Comparison of ENCODE assay signal across 22 cellular contexts in the genomic region with DNA sequence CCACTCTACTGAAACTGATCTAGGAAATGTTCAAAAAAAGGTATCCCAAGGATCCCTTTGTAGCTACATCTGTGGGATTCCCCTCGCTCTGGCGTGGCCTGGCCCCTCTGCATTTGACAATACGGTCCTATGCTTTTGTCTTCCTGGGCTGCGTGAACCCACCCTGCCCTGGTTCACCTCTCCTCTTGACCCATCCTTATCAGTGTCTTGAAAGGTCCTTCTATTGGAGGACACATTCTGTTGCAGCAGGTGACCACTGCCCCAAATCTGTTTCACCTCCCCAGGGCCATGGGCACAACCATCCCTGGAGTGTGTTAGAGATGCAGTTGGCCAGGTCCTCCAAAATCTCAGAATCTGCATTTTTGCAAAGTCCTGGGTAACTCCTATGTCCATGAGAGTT.
DNase-seq lines count a peak whose midpoint lies in the region; ATAC-seq, FAIRE-seq and TF ChIP-seq lines count a peak whose summit lies in the region.
"Had no signal": no experiment of that assay in that cellular context is flagged by ENCODE, and none has a peak within 500 bp of the region (broad histone marks: within the 10 kb centered on the region; RNA-seq: fewer than 3 reads in every experiment).

No MANE protein-coding gene starts in this region.

- CTCF ChIA-PET in IMR-90 (lab: Yijun Ruan, JAX) (no interaction called here), MCF 10A (lab: Yijun Ruan, JAX) (interaction anchor here (1.0 kb wide), 1 partner anchor 94 kb away, joined by 3 read pairs; no protein-coding TSS in a partner anchor)

- 100% methylated on average over 4 of the region's 4 CpGs; no CpG with 5 or more reads in 1 of the 2 experiments for WGBS in IMR-90 (ENCODE audit: extremely low coverage in 2 of 2, insufficient read length in 1 of 2), 2 experiments
- WGBS in suprapubic skin = 92% methylated on average over 4 of the region's 4 CpGs

- in situ Hi-C loops in IMR-90 (cut with MboI; ENCODE audit: low sequenced_read_pairs) = no loop called here

- H4K20me1 ChIP-seq in IMR-90 (ENCODE audit: insufficient read depth, low read length) = peaks cover 7% of the 10 kb centered on the region; the same call in 1 of the 2 replicates
- peaks cover 4% of the 10 kb centered on the region for H4K20me1 ChIP-seq in keratinocyte (ENCODE audit: control insufficient read depth, extremely low read depth, insufficient read depth, low read length)
- H4K20me1 ChIP-seq: BLaER1 had no signal

- ATAC-seq in IMR-90 (ENCODE audit: low read depth) (no peak), GM19452 (IDR thresholded peaks at IDR 0.05; ENCODE audit: unreplicated experiment) (no peak)
- ATAC-seq: activated naive CD8-positive, alpha-beta T cell treated with anti-CD3 and anti-CD28 coated beads, Interleukin-2, amount 50 U/mL, for 24 hours; stimulated activated effector memory CD8-positive, alpha-beta T cell treated with anti-CD3 and anti-CD28 coated beads, Interleukin-12 subunit alpha, Interleukin-12 subunit beta, amount 100 ng/mL, for 72 hours; T-cell; WTC11 had no signal

- intact Hi-C loops in IMR-90 (cut with micrococcal nuclease) (no loop called here), MCF 10A (cut with micrococcal nuclease) (no loop called here)

- peaks cover 78% of the 10 kb centered on the region for H3K79me2 ChIP-seq in keratinocyte (ENCODE audit: control insufficient read depth, insufficient read depth, low read length)

- H3K27ac ChIP-seq in IMR-90 (ENCODE audit: insufficient read depth, low read length) (no peak overlapping the region), keratinocyte (ENCODE audit: control insufficient read depth, insufficient read depth, low read length) (peak overlapping the region; percentile 90), suprapubic skin (peak overlapping the region; percentile 88)
- H3K27ac ChIP-seq: BLaER1 had no signal

- no peaks in the 10 kb centered on the region for H3K27me3 Mint-ChIP-seq in MCF 10A (ENCODE audit: insufficient read depth, unreplicated experiment)

- no TSS peak for BruUV-seq in IMR-90 (replicated peaks; lab: Mats Ljungman, UMichigan)
- no TSS peak for BruUV-seq in MCF 10A (replicated peaks; lab: Mats Ljungman, UMichigan)

- peak overlapping the region; percentile 46 for H3K14ac ChIP-seq in IMR-90 (replicated peaks; ENCODE audit: low read depth, low read length)

- H2BK20ac ChIP-seq in IMR-90 (ENCODE audit: low read depth, low read length) = no peak overlapping the region

- peak overlapping the region; percentile 60 for H2AK9ac ChIP-seq in IMR-90 (replicated peaks; ENCODE audit: low read depth, low read length, poor library complexity)

- FAIRE-seq in keratinocyte (lab: Jason Lieb, UNC) = no peak

- H3K4me1 ChIP-seq in IMR-90 (ENCODE audit: control insufficient read depth, insufficient read depth, low read length) (peaks cover 23% of the 10 kb centered on the region), keratinocyte (ENCODE audit: control insufficient read depth, extremely low read depth, insufficient read depth, low read length) (peaks cover 69% of the 10 kb centered on the region), suprapubic skin (peaks cover 54% of the 10 kb centered on the region)
- H3K4me1 ChIP-seq: BLaER1 had no signal

- TF ChIP-seq EP300 in suprapubic skin (IDR thresholded peaks at IDR 0.05) = no peak

- peaks cover 1% of the 10 kb centered on the region; the same call in 1 of the 2 replicates for H3K36me3 ChIP-seq in IMR-90 (ENCODE audit: control insufficient read depth, insufficient read depth, low read length)
- peaks cover 12 to 26% of the 10 kb centered on the region in 2 experiments for H3K36me3 ChIP-seq in keratinocyte (ENCODE audit: control insufficient read depth in 2 of 2, extremely low read depth in 1 of 2, insufficient read depth in 2 of 2, low read length in 2 of 2)
- H3K36me3 ChIP-seq in suprapubic skin = peaks cover 3% of the 10 kb centered on the region
- H3K36me3 ChIP-seq: BLaER1, left lung had no signal

- TF ChIP-seq POLR2A in IMR-90 (IDR thresholded peaks at IDR 0.05; ENCODE audit: low read depth, low read length) (no peak), suprapubic skin (IDR thresholded peaks at IDR 0.05) (no peak)

- TF ChIP-seq CTCF in IMR-90 (conservative IDR thresholded peaks at IDR 0.05; ENCODE audit: low read depth, low read length) (no peak), MCF 10A (IDR thresholded peaks at IDR 0.05; ENCODE audit: unreplicated experiment) (no peak), keratinocyte (optimal IDR thresholded peaks at IDR 0.05 in 1 of 3, IDR thresholded peaks at IDR 0.05 in 1 of 3, conservative IDR thresholded peaks at IDR 0.05 in 1 of 3; ENCODE audit: extremely low read depth in 1 of 3, insufficient read depth in 2 of 3, low read length in 3 of 3) (no peak), suprapubic skin (IDR thresholded peaks at IDR 0.05) (no peak)

- H3K27me3 ChIP-seq in IMR-90 (ENCODE audit: control insufficient read depth, insufficient read depth, low read length) (no peaks in the 10 kb centered on the region), keratinocyte (ENCODE audit: control insufficient read depth, extremely low read depth, insufficient read depth, low read length) (no peaks in the 10 kb centered on the region), suprapubic skin (no peaks in the 10 kb centered on the region)
- H3K27me3 ChIP-seq: BLaER1, left lung had no signal

- H2BK5ac ChIP-seq in IMR-90 (ENCODE audit: low read depth, low read length, poor library complexity, severe bottlenecking) = peak overlapping the region; percentile 20

- no peak overlapping the region for H3K56ac ChIP-seq in IMR-90 (ENCODE audit: extremely low read depth, insufficient read depth, low read length)

- peaks cover 33% of the 10 kb centered on the region for H3K4me1 Mint-ChIP-seq in MCF 10A (ENCODE audit: insufficient read depth, unreplicated experiment)
- H3K4me1 Mint-ChIP-seq: activated naive CD8-positive, alpha-beta T cell treated with anti-CD3 and anti-CD28 coated beads, Interleukin-2, amount 50 U/mL, for 24 hours; IgD-negative memory B cell; stimulated activated effector memory CD8-positive, alpha-beta T cell treated with anti-CD3 and anti-CD28 coated beads, Interleukin-12 subunit alpha, Interleukin-12 subunit beta, amount 100 ng/mL, for 72 hours; T-cell had no signal

- H3K4me2 ChIP-seq in IMR-90 (ENCODE audit: low read depth, low read length) (no peak overlapping the region), keratinocyte (ENCODE audit: control insufficient read depth, extremely low read depth, insufficient read depth, low read depth, low read length) (peak overlapping the region; percentile 58)
- H3K4me2 ChIP-seq: BLaER1 had no signal

- H3K79me1 ChIP-seq in IMR-90 (ENCODE audit: low read depth in 1 of 2, low read length in 2 of 2) = peaks cover 52 to 87% of the 10 kb centered on the region in 2 experiments

- H3K9me1 ChIP-seq in IMR-90 (ENCODE audit: insufficient read depth, low read length) (peaks cover 34% of the 10 kb centered on the region), keratinocyte (ENCODE audit: control insufficient read depth, extremely low read depth, insufficient read depth, low read length) (peaks cover 2% of the 10 kb centered on the region)

- peak overlapping the region in 1 of 2 experiments; percentile 53; a peak in 1 of 4 replicates for H4K8ac ChIP-seq in IMR-90 (ENCODE audit: low read depth in 2 of 2, low read length in 2 of 2)

- H3K9me3 ChIP-seq in IMR-90 (ENCODE audit: control insufficient read depth, insufficient read depth, low read length) = no peaks in the 10 kb centered on the region
- H3K9me3 ChIP-seq in keratinocyte (ENCODE audit: control insufficient read depth, low read depth, low read length) = no peaks in the 10 kb centered on the region
- H3K9me3 ChIP-seq in suprapubic skin = no peaks in the 10 kb centered on the region
- H3K9me3 ChIP-seq: BLaER1, left lung had no signal

- H2AFZ ChIP-seq in IMR-90 (replicated peaks; ENCODE audit: low read length, poor library complexity) (peak overlapping the region; percentile 29), keratinocyte (ENCODE audit: control insufficient read depth, low read length) (no peak overlapping the region)
- H2AFZ ChIP-seq: GM23248 had no signal

- no peak overlapping the region; the same call in 1 of the 2 replicates for H2AK5ac ChIP-seq in IMR-90 (ENCODE audit: low read depth, low read length)

- H3K9ac ChIP-seq in IMR-90 (ENCODE audit: low read depth, low read length) (no peak overlapping the region), keratinocyte (ENCODE audit: control insufficient read depth, extremely low read depth, insufficient read depth, low read length) (peak overlapping the region; percentile 40)
- H3K9ac ChIP-seq: BLaER1, GM23248 had no signal

- no peak overlapping the region; the same call in 2 of the 3 replicates for H2BK15ac ChIP-seq in IMR-90 (ENCODE audit: low read depth, low read length)

- H3K4me3 ChIP-seq in IMR-90 (ENCODE audit: insufficient read depth, low read depth, low read length) = no peak overlapping the region
- H3K4me3 ChIP-seq in keratinocyte (ENCODE audit: control insufficient read depth in 2 of 3, extremely low read depth in 1 of 3, insufficient read depth in 2 of 3, low read depth in 1 of 3, low read length in 3 of 3) = no peak overlapping the region
- H3K4me3 ChIP-seq in suprapubic skin = no peak overlapping the region
- H3K4me3 ChIP-seq: BLaER1, GM23248, left lung had no signal

- H3K18ac ChIP-seq in IMR-90 (ENCODE audit: low read depth, low read length) = no peak overlapping the region; the same call in 1 of the 2 replicates

- peaks cover 75% of the 10 kb centered on the region for H3K36me3 Mint-ChIP-seq in MCF 10A (ENCODE audit: insufficient read depth, unreplicated experiment)
- H3K36me3 Mint-ChIP-seq: IgD-negative memory B cell; mesothelial cell of epicardium; stimulated activated effector memory CD8-positive, alpha-beta T cell treated with anti-CD3 and anti-CD28 coated beads, Interleukin-12 subunit alpha, Interleukin-12 subunit beta, amount 100 ng/mL, for 72 hours; T-cell; WTC11 had no signal

- peak overlapping the region; percentile 68; the same call in 1 of the 2 replicates for H3K4ac ChIP-seq in IMR-90 (ENCODE audit: low read depth, low read length)

- no peak for TF ChIP-seq RAD21 in IMR-90 (IDR thresholded peaks at IDR 0.05; ENCODE audit: low read length)

- DNase-seq in IMR-90 = no peak
- DNase-seq in MCF 10A (ENCODE audit: unreplicated experiment) = no peak
- no peak for DNase-seq in keratinocyte (ENCODE audit: low read depth, low spot score)
- DNase-seq in suprapubic skin (ENCODE audit: low spot score in 2 of 2) = no peak
- no peak for DNase-seq in pons (ENCODE audit: low spot score)
- no peak for DNase-seq in NCI-H2081 treated with DMSO at 0.1 percent for 48 hours (lab: John Stamatoyannopoulos, UW)
- DNase-seq: activated CD4-positive, alpha-beta T cell treated with anti-CD3 and anti-CD28 coated beads, Interleukin-2, amount 50 U/mL, for 1 hour; activated gamma-delta T cell treated with Interleukin-2 at 50 U/mL for 16 hours; activated naive CD8-positive, alpha-beta T cell treated with anti-CD3 and anti-CD28 coated beads, Interleukin-2, amount 50 U/mL, for 24 hours; activated T-cell treated with anti-CD3 and anti-CD28 coated beads, Interleukin-2, amount 50 U/mL, for 24 hours; EL; GM23248; left lung; NCI-H446; NCI-H774; T-cell had no signal

- H4K91ac ChIP-seq in IMR-90 (ENCODE audit: insufficient read depth, low read depth, low read length) = peak overlapping the region; percentile 22; the same call in 1 of the 2 replicates

- H3K9me3 Mint-ChIP-seq in MCF 10A (ENCODE audit: unreplicated experiment) = no peaks in the 10 kb centered on the region
- H3K9me3 Mint-ChIP-seq: activated naive CD8-positive, alpha-beta T cell treated with anti-CD3 and anti-CD28 coated beads, Interleukin-2, amount 50 U/mL, for 24 hours; activated T-cell treated with anti-CD3 and anti-CD28 coated beads, Interleukin-2, amount 50 U/mL, for 24 hours; IgD-negative memory B cell; mesothelial cell of epicardium; stimulated activated effector memory CD8-positive, alpha-beta T cell treated with anti-CD3 and anti-CD28 coated beads, Interleukin-12 subunit alpha, Interleukin-12 subunit beta, amount 100 ng/mL, for 72 hours; T-cell; WTC11 had no signal

- dilution Hi-C loops in IMR-90 (cut with HindIII; ENCODE audit: low sequenced_read_pairs, unreplicated experiment) (no loop called here), keratinocyte (cut with MboI; ENCODE audit: extremely low pct_ligation_motif_present, low sequenced_read_pairs) (no loop called here)

- no peak overlapping the region for H3K23ac ChIP-seq in IMR-90 (ENCODE audit: low read depth, low read length)

- peak overlapping the region; percentile 18; the same call in 1 of the 2 replicates for H2BK120ac ChIP-seq in IMR-90 (ENCODE audit: low read depth, low read length)

- peak overlapping the region; percentile 46 for H3K27ac Mint-ChIP-seq in MCF 10A (ENCODE audit: low read depth, unreplicated experiment)
- H3K27ac Mint-ChIP-seq: activated naive CD8-positive, alpha-beta T cell treated with anti-CD3 and anti-CD28 coated beads, Interleukin-2, amount 50 U/mL, for 24 hours; activated T-cell treated with anti-CD3 and anti-CD28 coated beads, Interleukin-2, amount 50 U/mL, for 24 hours; IgD-negative memory B cell; mesothelial cell of epicardium; stimulated activated effector memory CD8-positive, alpha-beta T cell treated with anti-CD3 and anti-CD28 coated beads, Interleukin-12 subunit alpha, Interleukin-12 subunit beta, amount 100 ng/mL, for 72 hours; T-cell; WTC11 had no signal

- POLR2A ChIA-PET in IMR-90 (lab: Charles Lee; ENCODE audit: unreplicated experiment) (no interaction called here), MCF 10A (lab: Yijun Ruan, JAX) (interaction anchor here (2.9 to 6.5 kb wide), 3 partner anchors 9 to 13 kb away, joined by 13 to 30 read pairs (median 23); no protein-coding TSS in a partner anchor)

- no peak overlapping the region for H4K5ac ChIP-seq in IMR-90 (ENCODE audit: low read depth, low read length)

- H3K4me3 Mint-ChIP-seq in MCF 10A (ENCODE audit: unreplicated experiment) = no peak overlapping the region
- H3K4me3 Mint-ChIP-seq: activated naive CD8-positive, alpha-beta T cell treated with anti-CD3 and anti-CD28 coated beads, Interleukin-2, amount 50 U/mL, for 24 hours; activated T-cell treated with anti-CD3 and anti-CD28 coated beads, Interleukin-2, amount 50 U/mL, for 24 hours; IgD-negative memory B cell; mesothelial cell of epicardium; stimulated activated effector memory CD8-positive, alpha-beta T cell treated with anti-CD3 and anti-CD28 coated beads, Interleukin-12 subunit alpha, Interleukin-12 subunit beta, amount 100 ng/mL, for 72 hours; T-cell; WTC11 had no signal
